Comparison of ENCODE assay signal across 19 cellular contexts in genomic region chr5:171149333-171149732, GRCh38.
DNase-seq lines count a peak whose midpoint lies in the region; ATAC-seq lines count a peak whose summit lies in the region.
"Had no signal": no experiment of that assay in that cellular context is flagged by ENCODE, and none has a peak within 500 bp of the region (broad histone marks: within the 10 kb centered on the region; RNA-seq: fewer than 3 reads in every experiment).

No MANE protein-coding gene starts in this region.

- H3K9ac ChIP-seq in mesenchymal stem cell (ENCODE audit: low read length): no peak overlapping the region

- no peaks in the 10 kb centered on the region for H3K27me3 ChIP-seq in mesenchymal stem cell (ENCODE audit: control insufficient read depth in 1 of 2, insufficient read depth in 1 of 2, low read length in 2 of 2)
- H3K27me3 ChIP-seq: adrenal gland, vagina had no signal

- no peaks in the 10 kb centered on the region for H3K4me1 ChIP-seq in mesenchymal stem cell (ENCODE audit: control insufficient read depth, insufficient read depth, low read depth, low read length)
- H3K4me1 ChIP-seq: adrenal gland, vagina had no signal

- H3K4me3 ChIP-seq in mesenchymal stem cell (ENCODE audit: insufficient read depth in 1 of 2, low read depth in 1 of 2, low read length in 2 of 2): no peak overlapping the region
- H3K4me3 ChIP-seq: adrenal gland, GM23338, vagina had no signal

- no peak overlapping the region for H2AK5ac ChIP-seq in mesenchymal stem cell (ENCODE audit: low read length, severe bottlenecking)

- no peak overlapping the region for H4K8ac ChIP-seq in mesenchymal stem cell (ENCODE audit: low read length)

- H2AFZ ChIP-seq in mesenchymal stem cell (ENCODE audit: low read depth, low read length): no peak overlapping the region
- H2AFZ ChIP-seq: GM23338 had no signal

- H3K9me3 ChIP-seq in mesenchymal stem cell (ENCODE audit: control insufficient read depth, low read length): no peaks in the 10 kb centered on the region
- H3K9me3 ChIP-seq: adrenal gland, vagina had no signal

- no peak overlapping the region for H3K18ac ChIP-seq in mesenchymal stem cell (ENCODE audit: low read depth in 1 of 2, low read length in 2 of 2)

- no peak overlapping the region for H4K91ac ChIP-seq in mesenchymal stem cell (ENCODE audit: low read length)

- no peak overlapping the region for H3K14ac ChIP-seq in mesenchymal stem cell (ENCODE audit: low read length in 2 of 2)

- H2BK12ac ChIP-seq in mesenchymal stem cell (ENCODE audit: low read length in 2 of 2): no peak overlapping the region

- no peak overlapping the region for H3K23ac ChIP-seq in mesenchymal stem cell (ENCODE audit: low read length in 2 of 2)

- peak; percentile 60 for ATAC-seq in GM18907 (IDR thresholded peaks at IDR 0.05; ENCODE audit: unreplicated experiment)
- peak; percentile 87 for ATAC-seq in GM21717 (IDR thresholded peaks at IDR 0.05; ENCODE audit: unreplicated experiment)
- peak; percentile 83 for ATAC-seq in HG03159 (IDR thresholded peaks at IDR 0.05; ENCODE audit: unreplicated experiment)
- no peak for ATAC-seq in GM19467 (IDR thresholded peaks at IDR 0.05; ENCODE audit: unreplicated experiment)
- ATAC-seq: GM23338, left lobe of liver had no signal

- H3K27ac ChIP-seq in mesenchymal stem cell (ENCODE audit: low read length, poor library complexity, severe bottlenecking): no peak overlapping the region
- H3K27ac ChIP-seq: adrenal gland, vagina had no signal

- no peaks in the 10 kb centered on the region for H3K79me1 ChIP-seq in mesenchymal stem cell (replicated peaks; ENCODE audit: low read length, poor library complexity, severe bottlenecking)

- H2BK5ac ChIP-seq in mesenchymal stem cell (ENCODE audit: low read depth, low read length, poor library complexity, severe bottlenecking): no peak overlapping the region

- no peak overlapping the region for H2BK15ac ChIP-seq in mesenchymal stem cell (ENCODE audit: low read depth, poor library complexity, severe bottlenecking)

- H2BK120ac ChIP-seq in mesenchymal stem cell (ENCODE audit: low read depth, low read length): no peak overlapping the region

- no peaks in the 10 kb centered on the region for H3K36me3 ChIP-seq in mesenchymal stem cell (ENCODE audit: control insufficient read depth in 1 of 2, insufficient read depth in 2 of 2, low read depth in 1 of 2, low read length in 2 of 2)
- H3K36me3 ChIP-seq: adrenal gland, vagina had no signal

- 100% methylated on average over 1 of the region's 2 CpGs for WGBS in mesenchymal stem cell

- no peak overlapping the region for H3K4ac ChIP-seq in mesenchymal stem cell (ENCODE audit: low read depth in 1 of 2, low read length in 2 of 2)

- no peak overlapping the region for H3K4me2 ChIP-seq in mesenchymal stem cell (ENCODE audit: low read length, poor library complexity, severe bottlenecking)
- H3K4me2 ChIP-seq: GM23338 had no signal

- DNase-seq in mesenchymal stem cell: peak; percentile 27
- no peak for DNase-seq in NCI-H1930 (lab: John Stamatoyannopoulos, UW)
- DNase-seq in inferior parietal cortex (ENCODE audit: extremely low spot score): no peak
- DNase-seq: activated CD4-positive, alpha-beta T cell treated with anti-CD3 and anti-CD28 coated beads, Interleukin-2, amount 50 U/mL, for 1 hour; activated gamma-delta T cell; adrenal gland; caudate nucleus; erythroblast; midbrain; NCI-H345; small intestine; stimulated activated CD4-positive, alpha-beta T cell treated with anti-CD3 and anti-CD28 coated beads, Interleukin-4, amount 100 ng/mL, for 4 hours had no signal
